Comparison of ENCODE assay signal across 20 cellular contexts in genomic region chr10:78553792-78554191, GRCh38.
DNase-seq lines count a peak whose midpoint lies in the region; ATAC-seq and TF ChIP-seq lines count a peak whose summit lies in the region.
"Had no signal": no experiment of that assay in that cellular context is flagged by ENCODE, and none has a peak within 500 bp of the region (broad histone marks: within the 10 kb centered on the region; RNA-seq: fewer than 3 reads in every experiment).

No MANE protein-coding gene starts in this region.

- no peak for DNase-seq in activated T-cell treated with anti-CD3 and anti-CD28 coated beads, Interleukin-2, amount 50 U/mL, for 72 hours
- no peak for DNase-seq in activated T-cell treated with anti-CD3 and anti-CD28 coated beads, Interleukin-2, amount 50 U/mL, for 1 hour
- DNase-seq in WERI-Rb-1: peak; percentile 25
- no peak for DNase-seq in mesothelial cell of epicardium (ENCODE audit: low spot score in 2 of 2, unreplicated experiment in 2 of 2)
- no peak for DNase-seq in uterus
- no peak for DNase-seq in hepatocyte (ENCODE audit: low spot score)
- no peak for DNase-seq in GM19238 (ENCODE audit: insufficient read length, low spot score)
- DNase-seq: 8988T; C1 segment of cervical spinal cord; Calu3; CD4-positive, alpha-beta memory T cell; COR-L47; DMS53; DMS79 treated with DMSO at 0.1 percent for 48 hours; GF-D8; GM23248; H7; HCEC 1CT had no signal

- H3K9me3 Mint-ChIP-seq in activated T-cell treated with anti-CD3 and anti-CD28 coated beads, Interleukin-2, amount 50 U/mL, for 72 hours: no peaks in the 10 kb centered on the region
- H3K9me3 Mint-ChIP-seq in mesothelial cell of epicardium: no peaks in the 10 kb centered on the region

- H3K36me3 ChIP-seq in WERI-Rb-1 (no peaks in the 10 kb centered on the region), uterus (no peaks in the 10 kb centered on the region), hepatocyte (replicated peaks; ENCODE audit: insufficient read depth, low read depth) (no peaks in the 10 kb centered on the region)

- peak overlapping the region; percentile 43 for H3K27ac Mint-ChIP-seq in activated T-cell treated with anti-CD3 and anti-CD28 coated beads, Interleukin-2, amount 50 U/mL, for 72 hours
- H3K27ac Mint-ChIP-seq in mesothelial cell of epicardium: peak overlapping the region; percentile 10
- H3K27ac Mint-ChIP-seq: CD4-positive, alpha-beta memory T cell had no signal

- H3K36me3 Mint-ChIP-seq in activated T-cell treated with anti-CD3 and anti-CD28 coated beads, Interleukin-2, amount 50 U/mL, for 72 hours (ENCODE audit: insufficient read depth in 2 of 2): no peaks in the 10 kb centered on the region
- H3K36me3 Mint-ChIP-seq in mesothelial cell of epicardium: no peaks in the 10 kb centered on the region
- H3K36me3 Mint-ChIP-seq: CD4-positive, alpha-beta memory T cell had no signal

- no peak overlapping the region for H3K4me3 Mint-ChIP-seq in activated T-cell treated with anti-CD3 and anti-CD28 coated beads, Interleukin-2, amount 50 U/mL, for 72 hours
- H3K4me3 Mint-ChIP-seq in mesothelial cell of epicardium: no peak overlapping the region
- H3K4me3 Mint-ChIP-seq: CD4-positive, alpha-beta memory T cell had no signal

- H3K9me3 ChIP-seq in WERI-Rb-1 (ENCODE audit: severe bottlenecking) (no peaks in the 10 kb centered on the region), uterus (no peaks in the 10 kb centered on the region), hepatocyte (ENCODE audit: low read depth) (no peaks in the 10 kb centered on the region)
- H3K9me3 ChIP-seq: A549 had no signal

- no peak for TF ChIP-seq POLR2A in uterus (IDR thresholded peaks at IDR 0.05)

- peaks cover 7% of the 10 kb centered on the region for H3K27me3 Mint-ChIP-seq in activated T-cell treated with anti-CD3 and anti-CD28 coated beads, Interleukin-2, amount 50 U/mL, for 72 hours (ENCODE audit: low read depth)
- no peaks in the 10 kb centered on the region for H3K27me3 Mint-ChIP-seq in mesothelial cell of epicardium (ENCODE audit: low read depth)

- H3K27me3 ChIP-seq in WERI-Rb-1 (ENCODE audit: insufficient read depth, low read depth, severe bottlenecking): no peaks in the 10 kb centered on the region
- H3K27me3 ChIP-seq in uterus: no peaks in the 10 kb centered on the region
- no peaks in the 10 kb centered on the region for H3K27me3 ChIP-seq in hepatocyte

- H3K27ac ChIP-seq in WERI-Rb-1: no peak overlapping the region
- peak overlapping the region; percentile 84 to 86 for H3K27ac ChIP-seq in uterus
- no peak overlapping the region for H3K27ac ChIP-seq in hepatocyte
- H3K27ac ChIP-seq: A549, GM23248 had no signal

- H3K79me2 ChIP-seq in hepatocyte: no peaks in the 10 kb centered on the region

- no peaks in the 10 kb centered on the region for H3K9me2 ChIP-seq in hepatocyte (replicated peaks; ENCODE audit: insufficient read depth)

- no peak overlapping the region for H3K4me2 ChIP-seq in hepatocyte
- H3K4me2 ChIP-seq: A549 had no signal

- intact Hi-C loops in uterus (cut with DNase I; ENCODE audit: low total_unique reads): no loop called here

- 81% methylated on average over 3 of the region's 3 CpGs for WGBS in hepatocyte (ENCODE audit: low lambda C conversion rate, missing lambda C conversion rate)

- ATAC-seq in activated T-cell treated with anti-CD3 and anti-CD28 coated beads, Interleukin-2, amount 50 U/mL, for 72 hours (replicated peaks in 1 of 2): no peak
- no peak for ATAC-seq in GM19467 (IDR thresholded peaks at IDR 0.05; ENCODE audit: unreplicated experiment)
- ATAC-seq: A549 had no signal

- no peak overlapping the region for H2AFZ ChIP-seq in hepatocyte
- H2AFZ ChIP-seq: GM23248 had no signal

- H3K4me1 ChIP-seq in uterus (peaks cover 11 to 12% of the 10 kb centered on the region in 2 donors), hepatocyte (ENCODE audit: insufficient read depth) (peaks cover 12% of the 10 kb centered on the region)
- H3K4me1 ChIP-seq: A549 had no signal

- TF ChIP-seq CTCF in WERI-Rb-1 (IDR thresholded peaks at IDR 0.05; ENCODE audit: low read depth, low read length) (no peak), mesothelial cell of epicardium (IDR thresholded peaks at IDR 0.05; ENCODE audit: unreplicated experiment) (no peak), uterus (IDR thresholded peaks at IDR 0.05) (no peak), hepatocyte (IDR thresholded peaks at IDR 0.05; ENCODE audit: poor library complexity) (no peak)

- H4K20me1 ChIP-seq in hepatocyte (ENCODE audit: insufficient read depth, poor library complexity, severe bottlenecking): no peaks in the 10 kb centered on the region

- H3K4me1 Mint-ChIP-seq in activated T-cell treated with anti-CD3 and anti-CD28 coated beads, Interleukin-2, amount 50 U/mL, for 72 hours (ENCODE audit: low read depth): peaks cover 5% of the 10 kb centered on the region
- H3K4me1 Mint-ChIP-seq in mesothelial cell of epicardium: peaks cover 36% of the 10 kb centered on the region
- H3K4me1 Mint-ChIP-seq: CD4-positive, alpha-beta memory T cell had no signal

- H3K4me3 ChIP-seq in WERI-Rb-1 (ENCODE audit: low read depth, low read length) (no peak overlapping the region), uterus (no peak overlapping the region), hepatocyte (no peak overlapping the region)
- H3K4me3 ChIP-seq: A549, GM23248 had no signal

Comparison
In these comparisons a context has a peak if more than half of its experiments do, and no peak if none do; other contexts are left out.
1. H3K27ac ChIP-seq: peak in uterus (2 of 2); none in WERI-Rb-1 (single experiment) and hepatocyte (single experiment).